22 cellular contexts compared by ENCODE assay signal in genomic region chr2:68719912-68720311, GRCh38. TPM values are rescaled to one million over a fixed set of nuclear protein-coding genes. Genes with fewer than 3 reads are reported as not detected.
A peak's percentile ranks its signal among the peaks of the same experiment; 100 is the strongest.
DNase-seq lines count a peak whose midpoint lies in the region; ATAC-seq and FAIRE-seq lines count a peak whose summit lies in the region.
"Had no signal": no experiment of that assay in that cellular context is flagged by ENCODE, and none has a peak within 500 bp of the region (broad histone marks: within the 10 kb centered on the region; RNA-seq: fewer than 3 reads in every experiment).

No MANE protein-coding gene starts in this region.

- H3K9me3 ChIP-seq in Karpas-422 (ENCODE audit: low read length) (no peaks in the 10 kb centered on the region), small intestine (ENCODE audit: control insufficient read depth, low read depth) (no peaks in the 10 kb centered on the region)
- H3K9me3 ChIP-seq: HAP-1, heart left ventricle, mucosa of descending colon, thoracic aorta had no signal

- H3K9ac ChIP-seq in Karpas-422 (ENCODE audit: low read length), result no peak overlapping the region

- H3K27ac Mint-ChIP-seq in activated T-cell treated with anti-CD3 and anti-CD28 coated beads, Interleukin-2, amount 50 U/mL, for 72 hours, result peak overlapping the region; percentile 93
- H3K27ac Mint-ChIP-seq in activated naive CD8-positive, alpha-beta T cell, result peak overlapping the region; percentile 91

- WGBS in small intestine, 3 donors, result 76 to 93% (median 78%) methylated on average over 4 of the region's 4 CpGs

- H3K36me3 ChIP-seq in Karpas-422 (ENCODE audit: insufficient read depth, low read length) (no peaks in the 10 kb centered on the region), small intestine (ENCODE audit: control insufficient read depth in 2 of 2, insufficient read depth in 2 of 2, low read length in 2 of 2) (no peaks in the 10 kb centered on the region)
- H3K36me3 ChIP-seq: HAP-1, thoracic aorta had no signal

- H3K4me1 Mint-ChIP-seq in activated T-cell treated with anti-CD3 and anti-CD28 coated beads, Interleukin-2, amount 50 U/mL, for 72 hours (ENCODE audit: low read depth), result peaks cover 98% of the 10 kb centered on the region
- H3K4me1 Mint-ChIP-seq in activated naive CD8-positive, alpha-beta T cell (ENCODE audit: low read depth), result peaks cover 83% of the 10 kb centered on the region

- no peaks in the 10 kb centered on the region for H4K20me1 ChIP-seq in Karpas-422 (ENCODE audit: insufficient read depth, low read depth, low read length)

- DNase-seq in activated T-cell treated with anti-CD3 and anti-CD28 coated beads, Interleukin-2, amount 50 U/mL, for 72 hours, result peak in 1 of 2 donors; percentile 31
- no peak for DNase-seq in activated T-cell treated with anti-CD3 and anti-CD28 coated beads, Interleukin-2, amount 50 U/mL, for 48 hours
- peak; percentile 59 for DNase-seq in Karpas-422
- DNase-seq in small intestine, result peak; percentile 27
- DNase-seq: activated effector memory CD4-positive, alpha-beta T cell treated with Interleukin-2 at 50 U/mL for 16 hours; heart left ventricle; immature natural killer cell; left ventricle myocardium superior; MM.1S; mucosa of descending colon; NCI-H2171; NCI-H69; occipital lobe; stimulated activated CD8-positive, alpha-beta memory T cell treated with anti-CD3 and anti-CD28 coated beads, Interleukin-4, amount 100 ng/mL, for 48 hours had no signal

- no peak overlapping the region for H2AFZ ChIP-seq in Karpas-422 (ENCODE audit: low read length)

- H3K4me3 ChIP-seq in Karpas-422 (ENCODE audit: low read length) (no peak overlapping the region), small intestine (ENCODE audit: low read depth in 1 of 2, low read length in 2 of 2) (no peak overlapping the region)
- H3K4me3 ChIP-seq: HAP-1, heart left ventricle, mucosa of descending colon, thoracic aorta had no signal

- no peak for FAIRE-seq in small intestine (lab: Jason Lieb, UNC)
- FAIRE-seq: endometrium had no signal

- H3K79me2 ChIP-seq in Karpas-422 (ENCODE audit: low read length), result no peaks in the 10 kb centered on the region

- no peak overlapping the region for H3K27ac ChIP-seq in Karpas-422 (ENCODE audit: low read length)
- no peak overlapping the region for H3K27ac ChIP-seq in small intestine (ENCODE audit: low read depth in 1 of 2, low read length in 1 of 2)
- H3K27ac ChIP-seq: thoracic aorta had no signal

- no peaks in the 10 kb centered on the region for H3K36me3 Mint-ChIP-seq in activated T-cell treated with anti-CD3 and anti-CD28 coated beads, Interleukin-2, amount 50 U/mL, for 72 hours (ENCODE audit: insufficient read depth in 2 of 2)
- peaks cover 3% of the 10 kb centered on the region for H3K36me3 Mint-ChIP-seq in activated naive CD8-positive, alpha-beta T cell
- H3K36me3 Mint-ChIP-seq: immature natural killer cell had no signal

- H3K9me2 ChIP-seq in Karpas-422 (replicated peaks; ENCODE audit: insufficient read depth, low read length), result no peaks in the 10 kb centered on the region

- H3K4me3 Mint-ChIP-seq in activated T-cell treated with anti-CD3 and anti-CD28 coated beads, Interleukin-2, amount 50 U/mL, for 72 hours, result peak overlapping the region; percentile 75 to 89
- H3K4me3 Mint-ChIP-seq in activated naive CD8-positive, alpha-beta T cell, result peak overlapping the region; percentile 49

- no peak overlapping the region for H3K4me2 ChIP-seq in Karpas-422 (ENCODE audit: low read depth, low read length, poor library complexity, severe bottlenecking)

- H3K27me3 Mint-ChIP-seq in activated T-cell treated with anti-CD3 and anti-CD28 coated beads, Interleukin-2, amount 50 U/mL, for 72 hours (ENCODE audit: low read depth), result no peaks in the 10 kb centered on the region
- no peaks in the 10 kb centered on the region for H3K27me3 Mint-ChIP-seq in activated naive CD8-positive, alpha-beta T cell

- ATAC-seq in activated T-cell treated with anti-CD3 and anti-CD28 coated beads, Interleukin-2, amount 50 U/mL, for 72 hours (replicated peaks in 1 of 2), result peak; percentile 12 to 18
- no peak for ATAC-seq in GM21423 (IDR thresholded peaks at IDR 0.05; ENCODE audit: unreplicated experiment)
- no peak for ATAC-seq in HG02678 (IDR thresholded peaks at IDR 0.05; ENCODE audit: unreplicated experiment)
- no peak for ATAC-seq in GM18870 (IDR thresholded peaks at IDR 0.05; ENCODE audit: unreplicated experiment)
- ATAC-seq: heart left ventricle, left ventricle myocardium superior, mucosa of descending colon, Right ventricle myocardium inferior had no signal

- no peaks in the 10 kb centered on the region for H3K27me3 ChIP-seq in Karpas-422 (ENCODE audit: low read length)
- no peaks in the 10 kb centered on the region for H3K27me3 ChIP-seq in small intestine (ENCODE audit: control insufficient read depth in 2 of 2, insufficient read depth in 2 of 2, low read length in 2 of 2)

- H3K4me1 ChIP-seq in Karpas-422 (ENCODE audit: low read length), result peaks cover 65% of the 10 kb centered on the region
- H3K4me1 ChIP-seq in small intestine (ENCODE audit: control insufficient read depth in 2 of 2, insufficient read depth in 1 of 2, low read depth in 1 of 2, low read length in 1 of 2), result no peaks in the 10 kb centered on the region
- H3K4me1 ChIP-seq: HAP-1 had no signal

- no peaks in the 10 kb centered on the region for H3K9me3 Mint-ChIP-seq in activated T-cell treated with anti-CD3 and anti-CD28 coated beads, Interleukin-2, amount 50 U/mL, for 72 hours
- no peaks in the 10 kb centered on the region for H3K9me3 Mint-ChIP-seq in activated naive CD8-positive, alpha-beta T cell (ENCODE audit: low read depth)
- H3K9me3 Mint-ChIP-seq: immature natural killer cell had no signal

RNA-seq across cellular contexts. Expression of gene ARHGAP25, which starts 14.7 kb away (rescaled TPM):
- total RNA-seq in activated T-cell treated with anti-CD3 and anti-CD28 coated beads, Interleukin-2, amount 50 U/mL, for 72 hours, result 10 to 100 TPM; 38.3 to 49.5 TPM
- 172 and 213 TPM in 2 replicates for total RNA-seq in Karpas-422 (2014; rRNA removed; shearing (Covaris generic); ENCODE audit: low replicate concordance)
- 1 to 10 TPM; 1.8 to 7.6 (median 3.6) TPM for polyA plus RNA-seq in small intestine

Comparison
In these comparisons a context has a peak if more than half of its experiments do, and no peak if none do; other contexts are left out.
1. ATAC-seq: peak in activated T-cell treated with anti-CD3 and anti-CD28 coated beads, Interleukin-2, amount 50 U/mL, for 72 hours (2 of 2); none in GM21423 (single experiment), HG02678 (single experiment) and GM18870 (single experiment).
2. DNase-seq: peak in Karpas-422 (single experiment) and small intestine (single experiment); none in activated T-cell treated with anti-CD3 and anti-CD28 coated beads, Interleukin-2, amount 50 U/mL, for 48 hours (0 of 2).